25 cellular contexts compared by ENCODE assay signal in genomic region chr1:172108494-172108893, GRCh38.
DNase-seq lines count a peak whose midpoint lies in the region; ATAC-seq and TF ChIP-seq lines count a peak whose summit lies in the region.
"Had no signal": no experiment of that assay in that cellular context is flagged by ENCODE, and none has a peak within 500 bp of the region (broad histone marks: within the 10 kb centered on the region; RNA-seq: fewer than 3 reads in every experiment).

No MANE protein-coding gene starts in this region.

- H3K27ac Mint-ChIP-seq in nephron = peak overlapping the region; percentile 90 to 93 (median 92)
- H3K27ac Mint-ChIP-seq: CD4-positive, alpha-beta memory T cell; immature natural killer cell had no signal

- DNase-seq in COLO829 (ENCODE audit: low spot score) (peak; percentile 19), HT1080 (ENCODE audit: low read depth) (peak; percentile 23), astrocyte of the hippocampus (ENCODE audit: low read depth, low spot score) (peak; percentile 20), GM10248 (ENCODE audit: extremely low spot score) (no peak), NCI-H2227 (lab: John Stamatoyannopoulos, UW; ENCODE audit: unreplicated experiment) (no peak)
- DNase-seq: activated CD4-positive, alpha-beta T cell treated with anti-CD3 and anti-CD28 coated beads, Interleukin-2, amount 50 U/mL, for 4 hours; activated naive CD4-positive, alpha-beta T cell treated with Interleukin-2 at 50 U/mL for 16 hours; activated T-cell treated with anti-CD3 and anti-CD28 coated beads for 4 hours; aorta; CD4-positive, alpha-beta memory T cell; cerebellar nuclear complex; DMS79; effector CD4-positive, alpha-beta T cell; esophagus squamous epithelium; GOT3; heart right ventricle; immature natural killer cell; MM.1S; NCI-H1694; NCI-H446; stimulated activated CD4-positive, alpha-beta T cell treated with anti-CD3 and anti-CD28 coated beads, Interleukin-12 subunit alpha, Interleukin-12 subunit beta, amount 100 ng/mL, for 4 hours; T-helper 1 cell had no signal

- no peaks in the 10 kb centered on the region for H3K9me3 Mint-ChIP-seq in nephron
- H3K9me3 Mint-ChIP-seq: CD4-positive, alpha-beta memory T cell; immature natural killer cell had no signal

- CTCF ChIA-PET in GM10248 (lab: Yijun Ruan, JAX) = interaction anchor here (0.7 to 1.6 kb wide), 2 partner anchors 12 to 53 kb away, joined by 3 to 4 read pairs; no protein-coding TSS in a partner anchor

- H3K36me3 Mint-ChIP-seq in nephron (ENCODE audit: low read depth) = no peaks in the 10 kb centered on the region
- H3K36me3 Mint-ChIP-seq: CD4-positive, alpha-beta memory T cell; immature natural killer cell had no signal

- peaks cover 57% of the 10 kb centered on the region for H3K4me1 Mint-ChIP-seq in nephron
- H3K4me1 Mint-ChIP-seq: CD4-positive, alpha-beta memory T cell; immature natural killer cell had no signal

- ATAC-seq in GM19328 (IDR thresholded peaks at IDR 0.05; ENCODE audit: unreplicated experiment) (no peak), HG02798 (IDR thresholded peaks at IDR 0.05; ENCODE audit: poor library complexity, unreplicated experiment) (no peak)
- ATAC-seq: heart right ventricle had no signal

- no peak overlapping the region for H3K4me3 Mint-ChIP-seq in nephron
- H3K4me3 Mint-ChIP-seq: CD4-positive, alpha-beta memory T cell; immature natural killer cell had no signal

- POLR2A ChIA-PET in GM10248 (lab: Yijun Ruan, JAX) = no interaction called here

- TF ChIP-seq CTCF in nephron (IDR thresholded peaks at IDR 0.05; ENCODE audit: unreplicated experiment in 3 of 3) = no peak
- no peak for TF ChIP-seq CTCF in GM10248 (IDR thresholded peaks at IDR 0.05; ENCODE audit: control extremely low read depth, extremely low read depth, low read depth, missing control alignments)

- H3K27me3 Mint-ChIP-seq in nephron (ENCODE audit: low read depth) = no peaks in the 10 kb centered on the region

Comparison
In these comparisons a context has a peak if more than half of its experiments do, and no peak if none do; other contexts are left out.
1. DNase-seq: peak in COLO829 (single experiment), HT1080 (single experiment) and astrocyte of the hippocampus (single experiment); none in GM10248 (single experiment) and NCI-H2227 (single experiment).